31 cellular contexts compared by ENCODE assay signal in the genomic region with DNA sequence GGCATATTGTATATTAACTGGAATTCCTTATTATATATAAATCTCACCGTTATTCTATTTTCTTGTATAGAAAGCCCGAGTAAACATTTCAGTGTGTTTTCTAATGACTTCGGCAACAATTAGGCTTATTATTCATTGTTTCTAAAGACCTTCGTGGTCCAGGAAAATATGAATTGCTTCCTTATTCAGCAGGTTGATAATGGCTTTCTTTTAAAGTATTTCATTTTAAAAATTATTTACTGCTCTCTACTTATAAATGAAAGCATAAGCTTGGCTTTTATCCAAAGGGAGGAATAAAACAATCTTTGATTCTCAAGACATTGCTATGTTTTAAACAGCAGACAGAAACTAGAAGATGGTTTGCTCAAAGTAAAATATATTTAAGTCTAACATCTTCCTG.
"Had no signal": no experiment of that assay in that cellular context is flagged by ENCODE, and none has a peak within 500 bp of the region (broad histone marks: within the 10 kb centered on the region; RNA-seq: fewer than 3 reads in every experiment).

No MANE protein-coding gene starts in this region.

- H3K27ac Mint-ChIP-seq: naive thymus-derived CD4-positive, alpha-beta T cell; natural killer cell; nephron; neural progenitor cell; progenitor cell of endocrine pancreas; stimulated activated memory B cell treated with anti-CD40 and anti-IgM and Interleukin-4, amounts not matched to agents 10 μg/mL and 1 μg/mL and 100 μg/mL, for 72 hours; stimulated activated naive CD8-positive, alpha-beta T cell treated with anti-CD3 and anti-CD28 coated beads, Interleukin-15, amount 100 ng/mL, for 72 hours; type B pancreatic cell had no signal

- H3K9me3 Mint-ChIP-seq: nephron; neural progenitor cell; stimulated activated memory B cell treated with anti-CD40 and anti-IgM and Interleukin-4, amounts not matched to agents 10 μg/mL and 1 μg/mL and 100 μg/mL, for 72 hours; stimulated activated naive CD8-positive, alpha-beta T cell treated with anti-CD3 and anti-CD28 coated beads, Interleukin-15, amount 100 ng/mL, for 72 hours; type B pancreatic cell had no signal

- H3K4me2 ChIP-seq: neural progenitor cell had no signal

- FAIRE-seq: pancreas, small intestine had no signal

- H3K4me3 ChIP-seq: neural progenitor cell, pancreas, psoas muscle, right lobe of liver, sigmoid colon, suprapubic skin, testis, tibial artery, transverse colon, upper lobe of right lung, uterus had no signal

- H3K4me3 Mint-ChIP-seq: naive thymus-derived CD4-positive, alpha-beta T cell; natural killer cell; nephron; neural progenitor cell; stimulated activated memory B cell treated with anti-CD40 and anti-IgM and Interleukin-4, amounts not matched to agents 10 μg/mL and 1 μg/mL and 100 μg/mL, for 72 hours; stimulated activated naive CD8-positive, alpha-beta T cell treated with anti-CD3 and anti-CD28 coated beads, Interleukin-15, amount 100 ng/mL, for 72 hours; type B pancreatic cell had no signal

- H3K36me3 Mint-ChIP-seq: naive thymus-derived CD4-positive, alpha-beta T cell; natural killer cell; neural progenitor cell; stimulated activated memory B cell treated with anti-CD40 and anti-IgM and Interleukin-4, amounts not matched to agents 10 μg/mL and 1 μg/mL and 100 μg/mL, for 72 hours; type B pancreatic cell had no signal

- H2AFZ ChIP-seq: neural progenitor cell had no signal

- H3K9ac ChIP-seq: neural progenitor cell had no signal

- H3K36me3 ChIP-seq: neural progenitor cell, neutrophil, pancreas, right lobe of liver, sigmoid colon, suprapubic skin, tibial artery, transverse colon, upper lobe of right lung, uterus had no signal

- H3K4me1 Mint-ChIP-seq: natural killer cell; neural progenitor cell; stimulated activated memory B cell treated with anti-CD40 and anti-IgM and Interleukin-4, amounts not matched to agents 10 μg/mL and 1 μg/mL and 100 μg/mL, for 72 hours; stimulated activated naive CD8-positive, alpha-beta T cell treated with anti-CD3 and anti-CD28 coated beads, Interleukin-15, amount 100 ng/mL, for 72 hours had no signal

- H3K27me3 Mint-ChIP-seq: naive thymus-derived CD4-positive, alpha-beta T cell; progenitor cell of endocrine pancreas; stimulated activated memory B cell treated with anti-CD40 and anti-IgM and Interleukin-4, amounts not matched to agents 10 μg/mL and 1 μg/mL and 100 μg/mL, for 72 hours; stimulated activated naive CD8-positive, alpha-beta T cell treated with anti-CD3 and anti-CD28 coated beads, Interleukin-15, amount 100 ng/mL, for 72 hours; type B pancreatic cell had no signal

- H3K9me3 ChIP-seq: neutrophil, pancreas, psoas muscle, right lobe of liver, sigmoid colon, suprapubic skin, testis, tibial artery, transverse colon, upper lobe of right lung had no signal

- H3K27me3 ChIP-seq: neural progenitor cell, neutrophil, pancreas, right lobe of liver, sigmoid colon, suprapubic skin, testis, tibial artery, transverse colon, upper lobe of right lung, uterus had no signal

- ATAC-seq: naive thymus-derived CD4-positive, alpha-beta T cell; natural killer cell; pancreas; psoas muscle; right cardiac atrium; right lobe of liver; stimulated activated memory B cell treated with anti-CD40 and anti-IgM and Interleukin-4, amounts not matched to agents 10 μg/mL and 1 μg/mL and 100 μg/mL, for 72 hours; stimulated activated naive CD8-positive, alpha-beta T cell treated with anti-CD3 and anti-CD28 coated beads, Interleukin-15, amount 100 ng/mL, for 72 hours; stimulated activated naive CD8-positive, alpha-beta T cell treated with anti-CD3 and anti-CD28 coated beads, Interleukin-15, Interleukin-2, amounts not matched to agents 100 U/mL and 50 U/mL, for 24 hours; upper lobe of right lung had no signal

- DNase-seq: naive thymus-derived CD4-positive, alpha-beta T cell; natural killer cell; nucleus accumbens; pancreas; posterior cingulate gyrus; psoas muscle; right cardiac atrium; right lobe of liver; sigmoid colon; small intestine; stimulated activated CD4-positive, alpha-beta T cell treated with anti-CD3 and anti-CD28 coated beads, Interleukin-15, amount 100 ng/mL, for 24 hours; stimulated activated CD4-positive, alpha-beta T cell treated with anti-CD3 and anti-CD28 coated beads, Interleukin-2, amount 100 ng/mL, for 24 hours; stimulated activated CD4-positive, alpha-beta T cell treated with anti-CD3 and anti-CD28 coated beads, Interleukin-2, amount 100 ng/mL, for 48 hours; stimulated activated CD4-positive, alpha-beta T cell treated with anti-CD3 and anti-CD28 coated beads, Interleukin-4, amount 100 ng/mL, for 4 hours; stimulated activated CD8-positive, alpha-beta memory T cell treated with anti-CD3 and anti-CD28 coated beads, Interleukin-4, amount 100 ng/mL, for 48 hours; stimulated activated naive CD4-positive, alpha-beta T cell; stimulated activated naive CD8-positive, alpha-beta T cell treated with anti-CD3 and anti-CD28 coated beads, Interleukin-15, amount 100 ng/mL, for 72 hours; stimulated activated naive CD8-positive, alpha-beta T cell treated with anti-CD3 and anti-CD28 coated beads, Interleukin-15, Interleukin-2, amounts not matched to agents 100 U/mL and 50 U/mL, for 24 hours; substantia nigra; testis; tibial artery; transverse colon; upper lobe of right lung; uterus had no signal

- H3K27ac ChIP-seq: neural progenitor cell, neutrophil, pancreas, psoas muscle, right lobe of liver, sigmoid colon, suprapubic skin, testis, tibial artery, transverse colon, upper lobe of right lung, uterus had no signal

- H3K4me1 ChIP-seq: neural progenitor cell, pancreas, psoas muscle, right lobe of liver, suprapubic skin, testis, tibial artery, transverse colon, upper lobe of right lung, uterus had no signal
